In the genomic region with DNA sequence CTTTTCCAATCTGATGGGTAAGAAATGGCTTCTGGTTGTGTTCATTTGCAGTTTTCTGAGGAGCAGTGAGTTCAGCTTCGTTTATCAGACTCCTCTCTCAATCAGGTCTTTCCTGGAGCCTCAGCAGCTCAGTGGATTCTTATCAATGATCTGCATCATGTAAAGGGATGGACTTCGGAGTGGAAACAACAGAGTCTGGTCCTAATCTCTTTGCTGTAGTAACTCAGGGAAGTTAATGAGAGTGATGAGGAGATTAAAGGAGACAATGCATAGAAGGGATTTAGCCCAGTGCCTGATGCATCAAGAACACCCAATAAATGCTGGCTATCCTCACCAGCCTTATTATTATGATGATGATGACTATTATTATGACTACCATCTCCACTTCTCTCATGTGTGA, we compare ENCODE assay signal across 8 cellular contexts. TPM values are rescaled to one million over a fixed set of nuclear protein-coding genes. Genes with fewer than 3 reads are reported as not detected.
"Had no signal": no experiment of that assay in that cellular context is flagged by ENCODE, and none has a peak within 500 bp of the region (broad histone marks: within the 10 kb centered on the region; RNA-seq: fewer than 3 reads in every experiment).

No MANE protein-coding gene starts in this region.

- FAIRE-seq: HepG2, HTR-8/SVneo, K562 had no signal

- H3K4me3 ChIP-seq: K562 had no signal

- ATAC-seq: HepG2, K562 had no signal

- DNase-seq: IMR-90 had no signal

- H3K27ac ChIP-seq: HL-60 had no signal

RNA-seq across cellular contexts. Expression of a gene that starts 47.2 kb away (rescaled TPM):
- total RNA-seq: HepG2, HT-29, HT1080, IMR-90, K562 had no signal
- polyA plus RNA-seq: HepG2, IgD-negative memory B cell, IMR-90, K562 had no signal
